12 cellular contexts compared by ENCODE assay signal in the genomic region with DNA sequence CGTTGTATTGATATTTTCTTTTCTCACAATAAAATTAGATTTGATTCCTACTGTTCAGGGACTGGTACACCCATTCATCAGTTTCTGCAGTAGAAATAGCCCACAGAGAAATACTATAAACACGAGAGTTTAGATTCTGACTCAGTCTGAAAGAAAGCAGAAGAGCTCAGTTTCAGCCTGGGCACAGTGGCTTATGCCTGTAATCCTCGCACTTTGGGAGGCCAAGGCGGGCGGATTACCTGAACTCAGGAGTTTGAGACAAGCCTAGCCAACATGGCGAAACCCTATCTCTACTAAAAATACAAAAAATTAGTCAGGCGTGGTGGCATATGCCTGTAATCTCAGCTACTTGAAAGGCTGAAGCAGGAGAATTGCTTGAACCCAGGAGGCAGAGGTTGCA. TPM values are rescaled to one million over a fixed set of nuclear protein-coding genes. Genes with fewer than 3 reads are reported as not detected.
DNase-seq lines count a peak whose midpoint lies in the region; ATAC-seq, FAIRE-seq and TF ChIP-seq lines count a peak whose summit lies in the region.
"Had no signal": no experiment of that assay in that cellular context is flagged by ENCODE, and none has a peak within 500 bp of the region (broad histone marks: within the 10 kb centered on the region; RNA-seq: fewer than 3 reads in every experiment).

No MANE protein-coding gene starts in this region.

- peaks cover 80% of the 10 kb centered on the region for H3K4me1 Mint-ChIP-seq in activated naive CD8-positive, alpha-beta T cell treated with anti-CD3 and anti-CD28 coated beads, Interleukin-2, amount 50 U/mL, for 24 hours
- H3K4me1 Mint-ChIP-seq in Caco-2 (ENCODE audit: low read depth, unreplicated experiment): no peaks in the 10 kb centered on the region

- H3K27ac Mint-ChIP-seq in activated naive CD8-positive, alpha-beta T cell treated with anti-CD3 and anti-CD28 coated beads, Interleukin-2, amount 50 U/mL, for 24 hours: peak overlapping the region; percentile 94
- H3K27ac Mint-ChIP-seq in Caco-2 (ENCODE audit: unreplicated experiment): no peak overlapping the region

- H3K4me3 ChIP-seq in Caco-2 (ENCODE audit: low read depth, low read length): no peak overlapping the region
- H3K4me3 ChIP-seq: SJSA1 had no signal

- no peaks in the 10 kb centered on the region for H3K4me1 ChIP-seq in Caco-2
- H3K4me1 ChIP-seq: SJSA1 had no signal

- ATAC-seq in GM21360 (IDR thresholded peaks at IDR 0.05; ENCODE audit: unreplicated experiment) (peak; percentile 76), HG03196 (IDR thresholded peaks at IDR 0.05; ENCODE audit: unreplicated experiment) (peak; percentile 76), left colon (no peak)
- ATAC-seq in activated naive CD8-positive, alpha-beta T cell treated with anti-CD3 and anti-CD28 coated beads, Interleukin-2, amount 50 U/mL, for 24 hours: peak; percentile 70

- POLR2A ChIA-PET in Caco-2 (lab: Charles Lee): no interaction called here

- no TSS peak for BruUV-seq in Caco-2 (replicated peaks; lab: Mats Ljungman, UMichigan)

- CTCF ChIA-PET in Caco-2 (lab: Charles Lee): no interaction called here

- intact Hi-C loops in Caco-2 (cut with micrococcal nuclease; ENCODE audit: unreplicated experiment): no loop called here
- intact Hi-C loops in left colon (cut with DNase I, micrococcal nuclease): no loop called here

- H3K9me3 Mint-ChIP-seq in activated naive CD8-positive, alpha-beta T cell treated with anti-CD3 and anti-CD28 coated beads, Interleukin-2, amount 50 U/mL, for 24 hours: no peaks in the 10 kb centered on the region
- no peaks in the 10 kb centered on the region for H3K9me3 Mint-ChIP-seq in Caco-2 (ENCODE audit: unreplicated experiment)

- no peaks in the 10 kb centered on the region for H3K36me3 ChIP-seq in Caco-2 (ENCODE audit: control insufficient read depth, insufficient read depth, low read length)
- H3K36me3 ChIP-seq: SJSA1 had no signal

- DNase-seq in GM12891 (ENCODE audit: insufficient read length, low spot score) (no peak), Caco-2 (no peak), left colon (no peak), OCI-M2 (lab: John Stamatoyannopoulos, UW; ENCODE audit: unreplicated experiment) (no peak), NCI-H69 (lab: John Stamatoyannopoulos, UW) (no peak)
- peak; percentile 49 for DNase-seq in activated naive CD8-positive, alpha-beta T cell treated with anti-CD3 and anti-CD28 coated beads, Interleukin-2, amount 50 U/mL, for 24 hours

- TF ChIP-seq CTCF in Caco-2 (IDR thresholded peaks at IDR 0.05; ENCODE audit: insufficient read depth in 1 of 2, low read depth in 1 of 2, low read length in 1 of 2, severe bottlenecking in 1 of 2, unreplicated experiment in 1 of 2): no peak

- no peaks in the 10 kb centered on the region for H3K9me3 ChIP-seq in Caco-2
- H3K9me3 ChIP-seq: SJSA1 had no signal

- peak overlapping the region; percentile 89 for H3K4me3 Mint-ChIP-seq in activated naive CD8-positive, alpha-beta T cell treated with anti-CD3 and anti-CD28 coated beads, Interleukin-2, amount 50 U/mL, for 24 hours
- H3K4me3 Mint-ChIP-seq in Caco-2 (ENCODE audit: unreplicated experiment): no peak overlapping the region

- peaks cover 91% of the 10 kb centered on the region for H3K36me3 Mint-ChIP-seq in activated naive CD8-positive, alpha-beta T cell treated with anti-CD3 and anti-CD28 coated beads, Interleukin-2, amount 50 U/mL, for 24 hours (ENCODE audit: low read depth)
- no peaks in the 10 kb centered on the region for H3K36me3 Mint-ChIP-seq in Caco-2 (ENCODE audit: insufficient read depth, unreplicated experiment)

- no peak for FAIRE-seq in GM12891 (lab: Jason Lieb, UNC)
- FAIRE-seq: colon had no signal

- TF ChIP-seq POLR2A in GM12891 (IDR thresholded peaks at IDR 0.05; ENCODE audit: low read depth, low read length): no peak

- no peaks in the 10 kb centered on the region for H3K27me3 ChIP-seq in Caco-2 (replicated peaks; ENCODE audit: control insufficient read depth, insufficient read depth, low read length)

- no peaks in the 10 kb centered on the region for H3K27me3 Mint-ChIP-seq in activated naive CD8-positive, alpha-beta T cell treated with anti-CD3 and anti-CD28 coated beads, Interleukin-2, amount 50 U/mL, for 24 hours
- peaks cover 14% of the 10 kb centered on the region for H3K27me3 Mint-ChIP-seq in Caco-2 (ENCODE audit: insufficient read depth, unreplicated experiment)

TF ChIP-seq in GM12891, 5 proteins besides CTCF, POLR2A, EP300 and RAD21:
- TF ChIP-seq PAX5 (IDR thresholded peaks at IDR 0.05; ENCODE audit: insufficient read depth, low read length, severe bottlenecking) (no peak), SPI1 (IDR thresholded peaks at IDR 0.05; ENCODE audit: low read depth, low read length) (peak; percentile 23; the same call in 1 of the 2 replicates)

RNA-seq across cellular contexts. Expression of gene ITK, which starts 8.6 kb away (rescaled TPM):
- 1.1 TPM for polyA plus RNA-seq in GM12891 (2012; ENCODE audit: low read depth, missing spikeins)
- total RNA-seq in Caco-2 (2022) (not detected in 2 replicates), left colon (1 to 10 TPM; 1.5 to 1.7 TPM)
- total RNA-seq: glomerular endothelial cell, SJSA1 had no signal

RNA-seq across cellular contexts. Expression of gene GARIN3, which starts 23.2 kb away (rescaled TPM):
- not detected for polyA plus RNA-seq in GM12891 (2012; ENCODE audit: low read depth, missing spikeins)
- not detected in 2 replicates for total RNA-seq in Caco-2 (2022)
- total RNA-seq in left colon: not detected
- total RNA-seq: glomerular endothelial cell, NCI-H460, SJSA1 had no signal

RNA-seq across cellular contexts. Expression of gene MED7, which starts 46.6 kb away (rescaled TPM):
- polyA plus RNA-seq in GM12891 (2012; ENCODE audit: low read depth, missing spikeins): 15.3 TPM
- 14.6 and 17.3 TPM in 2 replicates for total RNA-seq in Caco-2 (2022)
- total RNA-seq in left colon: 10 to 100 TPM in 1 of 2 donors, 1 to 10 TPM in 1; 8.7 to 12.8 TPM
